22 cellular contexts compared by ENCODE assay signal in the genomic region with DNA sequence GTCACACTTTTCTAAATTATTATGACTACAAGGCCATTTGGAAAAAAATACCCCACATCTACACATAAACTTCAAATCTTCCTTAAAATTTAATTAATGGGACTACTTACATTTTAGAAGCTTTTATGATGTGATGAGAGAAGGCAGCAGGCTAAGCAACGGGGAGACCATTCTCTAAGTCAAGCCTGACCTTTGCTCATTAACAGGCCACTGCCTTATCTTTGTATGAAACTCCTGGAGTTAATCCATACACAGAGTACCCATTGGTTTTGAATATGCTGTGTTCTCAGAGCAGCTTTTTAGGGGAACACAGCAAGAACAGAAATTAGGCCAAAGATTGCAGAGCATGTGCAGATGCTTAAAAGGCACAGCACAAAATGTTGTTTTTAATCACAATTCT. TPM values are rescaled to one million over a fixed set of nuclear protein-coding genes. Genes with fewer than 3 reads are reported as not detected.
DNase-seq lines count a peak whose midpoint lies in the region; ATAC-seq and TF ChIP-seq lines count a peak whose summit lies in the region.
"Had no signal": no experiment of that assay in that cellular context is flagged by ENCODE, and none has a peak within 500 bp of the region (broad histone marks: within the 10 kb centered on the region; RNA-seq: fewer than 3 reads in every experiment).

No MANE protein-coding gene starts in this region.

- H3K9me3 Mint-ChIP-seq in Calu3 (ENCODE audit: low read depth, unreplicated experiment) (no peaks in the 10 kb centered on the region), neural progenitor cell (peaks cover 3% of the 10 kb centered on the region)
- peaks cover 15% of the 10 kb centered on the region for H3K9me3 Mint-ChIP-seq in natural killer cell treated with Interleukin-12 subunit alpha and Interleukin-12 subunit beta and Interleukin-15 and Interleukin-18, amount 100 ng/mL, for 72 hours
- H3K9me3 Mint-ChIP-seq: HFFc6 had no signal

- no peak for ATAC-seq in natural killer cell treated with Interleukin-12 subunit alpha and Interleukin-12 subunit beta and Interleukin-15 and Interleukin-18, amount 100 ng/mL, for 72 hours
- ATAC-seq: CD8-positive, alpha-beta T cell; GM12878 had no signal

- H3K27ac ChIP-seq in neural progenitor cell, result no peak overlapping the region
- H3K27ac ChIP-seq: 22Rv1, BLaER1, C4-2B, GM23248 had no signal

- peak overlapping the region; percentile 5 for H3K4me2 ChIP-seq in neural progenitor cell
- H3K4me2 ChIP-seq: BLaER1 had no signal

- DNase-seq in Calu3, result no peak
- peak; percentile 24 for DNase-seq in HuH-7 (ENCODE audit: low spot score)
- peak; percentile 38 for DNase-seq in neural progenitor cell (ENCODE audit: low spot score)
- no peak for DNase-seq in SKM-1 treated with dmso at 0.1 percent for 144 hours (lab: John Stamatoyannopoulos, UW; ENCODE audit: unreplicated experiment)
- no peak for DNase-seq in natural killer cell treated with Interleukin-12 subunit alpha and Interleukin-12 subunit beta and Interleukin-15 and Interleukin-18, amount 100 ng/mL, for 72 hours (ENCODE audit: low spot score)
- DNase-seq in NCI-H1417 (lab: John Stamatoyannopoulos, UW), result no peak
- DNase-seq: Caco-2; CD4-positive, CD25-positive, alpha-beta regulatory T cell; CD8-positive, alpha-beta T cell; DMS 273 treated with DMSO at 0.1 percent for 48 hours; DMS79; EL; GDM1; GM23248; H7; HCEC 1CT; HFFc6 had no signal

- CTCF ChIA-PET in Calu3 (lab: Charles Lee), result interaction anchor here (0.7 to 1.1 kb wide), 3 partner anchors 14 to 161 kb away, joined by 3 to 7 read pairs (median 4); no protein-coding TSS in a partner anchor

- H2AFZ ChIP-seq in neural progenitor cell (replicated peaks), result no peak overlapping the region
- H2AFZ ChIP-seq: GM23248 had no signal

- H3K27me3 Mint-ChIP-seq in Calu3 (ENCODE audit: unreplicated experiment), result no peaks in the 10 kb centered on the region
- no peaks in the 10 kb centered on the region for H3K27me3 Mint-ChIP-seq in neural progenitor cell (ENCODE audit: insufficient read depth, low read depth)
- no peaks in the 10 kb centered on the region for H3K27me3 Mint-ChIP-seq in natural killer cell treated with Interleukin-12 subunit alpha and Interleukin-12 subunit beta and Interleukin-15 and Interleukin-18, amount 100 ng/mL, for 72 hours
- H3K27me3 Mint-ChIP-seq: B cell; CD4-positive, CD25-positive, alpha-beta regulatory T cell had no signal

- intact Hi-C loops in Calu3 (cut with micrococcal nuclease; ENCODE audit: unreplicated experiment), result no loop called here

- peak overlapping the region; percentile 39 for H3K4me3 Mint-ChIP-seq in Calu3 (ENCODE audit: low read depth, unreplicated experiment)
- peak overlapping the region; percentile 41 for H3K4me3 Mint-ChIP-seq in neural progenitor cell
- H3K4me3 Mint-ChIP-seq in natural killer cell treated with Interleukin-12 subunit alpha and Interleukin-12 subunit beta and Interleukin-15 and Interleukin-18, amount 100 ng/mL, for 72 hours, result no peak overlapping the region
- H3K4me3 Mint-ChIP-seq: B cell; CD4-positive, CD25-positive, alpha-beta regulatory T cell; CD8-positive, alpha-beta T cell; HFFc6 had no signal

- peaks cover 10% of the 10 kb centered on the region for H3F3A ChIP-seq in neural progenitor cell (ENCODE audit: low read depth)

- H3K9me3 ChIP-seq in neural progenitor cell (ENCODE audit: low read depth), result no peaks in the 10 kb centered on the region
- H3K9me3 ChIP-seq: BLaER1, Caco-2 had no signal

- H3K27me3 ChIP-seq in neural progenitor cell, result no peaks in the 10 kb centered on the region
- H3K27me3 ChIP-seq: BLaER1 had no signal

- peaks cover 33% of the 10 kb centered on the region for H3K4me1 ChIP-seq in neural progenitor cell
- H3K4me1 ChIP-seq: BLaER1, Caco-2 had no signal

- H3K27ac Mint-ChIP-seq in Calu3 (ENCODE audit: unreplicated experiment) (peak overlapping the region; percentile 76), neural progenitor cell (peak overlapping the region; percentile 30)
- H3K27ac Mint-ChIP-seq in natural killer cell treated with Interleukin-12 subunit alpha and Interleukin-12 subunit beta and Interleukin-15 and Interleukin-18, amount 100 ng/mL, for 72 hours, result no peak overlapping the region
- H3K27ac Mint-ChIP-seq: B cell; CD4-positive, CD25-positive, alpha-beta regulatory T cell; CD8-positive, alpha-beta T cell; HFFc6 had no signal

- no peaks in the 10 kb centered on the region for H3K79me2 ChIP-seq in neural progenitor cell (ENCODE audit: low read depth)

- H3K4me3 ChIP-seq in neural progenitor cell, result no peak overlapping the region
- H3K4me3 ChIP-seq: BLaER1, GM12878, GM23248 had no signal

- TF ChIP-seq CTCF in Calu3 (IDR thresholded peaks at IDR 0.05; ENCODE audit: unreplicated experiment) (no peak), neural progenitor cell (IDR thresholded peaks at IDR 0.05) (no peak)

- BruUV-seq in Calu3 (replicated peaks; lab: Mats Ljungman, UMichigan), result no TSS peak

- no peaks in the 10 kb centered on the region for H4K20me1 ChIP-seq in neural progenitor cell (ENCODE audit: low read depth)
- H4K20me1 ChIP-seq: BLaER1 had no signal

- H3K36me3 ChIP-seq in neural progenitor cell, result no peaks in the 10 kb centered on the region
- H3K36me3 ChIP-seq: BLaER1 had no signal

- H3K9ac ChIP-seq in neural progenitor cell, result no peak overlapping the region
- H3K9ac ChIP-seq: BLaER1, GM23248 had no signal

- peaks cover 66% of the 10 kb centered on the region for H3K4me1 Mint-ChIP-seq in Calu3 (ENCODE audit: low read depth, unreplicated experiment)
- H3K4me1 Mint-ChIP-seq in neural progenitor cell, result peaks cover 35% of the 10 kb centered on the region
- no peaks in the 10 kb centered on the region for H3K4me1 Mint-ChIP-seq in natural killer cell treated with Interleukin-12 subunit alpha and Interleukin-12 subunit beta and Interleukin-15 and Interleukin-18, amount 100 ng/mL, for 72 hours (ENCODE audit: low read depth in 2 of 2)
- H3K4me1 Mint-ChIP-seq: B cell; CD4-positive, CD25-positive, alpha-beta regulatory T cell had no signal

- peaks cover 12% of the 10 kb centered on the region for H3K36me3 Mint-ChIP-seq in Calu3 (ENCODE audit: insufficient read depth, unreplicated experiment)
- no peaks in the 10 kb centered on the region for H3K36me3 Mint-ChIP-seq in neural progenitor cell
- no peaks in the 10 kb centered on the region for H3K36me3 Mint-ChIP-seq in natural killer cell treated with Interleukin-12 subunit alpha and Interleukin-12 subunit beta and Interleukin-15 and Interleukin-18, amount 100 ng/mL, for 72 hours
- H3K36me3 Mint-ChIP-seq: CD4-positive, CD25-positive, alpha-beta regulatory T cell; CD8-positive, alpha-beta T cell had no signal

RNA-seq across cellular contexts. Expression of gene LRIG3, which starts 35.5 kb away (rescaled TPM):
- total RNA-seq in Calu3 (2022), result 261 and 357 TPM in 2 replicates
- total RNA-seq in neural progenitor cell (ENCODE audit: low replicate concordance), result 56.2 and 67.5 TPM in 2 replicates
- not detected for total RNA-seq in natural killer cell treated with Interleukin-12 subunit alpha and Interleukin-12 subunit beta and Interleukin-15 and Interleukin-18, amount 100 ng/mL, for 72 hours
- total RNA-seq: B cell; CD4-positive, CD25-positive, alpha-beta regulatory T cell; CD8-positive, alpha-beta T cell had no signal

Comparison
In these comparisons a context has a peak if more than half of its experiments do, and no peak if none do; other contexts are left out.
1. DNase-seq: peak in HuH-7 (single experiment) and neural progenitor cell (single experiment); none in Calu3 (single experiment), SKM-1 treated with dmso at 0.1 percent for 144 hours (single experiment), natural killer cell treated with Interleukin-12 subunit alpha and Interleukin-12 subunit beta and Interleukin-15 and Interleukin-18, amount 100 ng/mL, for 72 hours (single experiment) and NCI-H1417 (0 of 3).
2. H3K27ac Mint-ChIP-seq: peak in Calu3 (single experiment) and neural progenitor cell (single experiment); none in natural killer cell treated with Interleukin-12 subunit alpha and Interleukin-12 subunit beta and Interleukin-15 and Interleukin-18, amount 100 ng/mL, for 72 hours (0 of 2).
3. RNA of gene LRIG3, which starts 35.5 kb away (total RNA-seq): 261 to 357 TPM in Calu3 and 56.2 to 67.5 TPM in neural progenitor cell; not detected in natural killer cell treated with Interleukin-12 subunit alpha and Interleukin-12 subunit beta and Interleukin-15 and Interleukin-18, amount 100 ng/mL, for 72 hours; every median in the first group is over 10 times any median in the second.